ENCODE assay signal across 23 cellular contexts in the genomic region with DNA sequence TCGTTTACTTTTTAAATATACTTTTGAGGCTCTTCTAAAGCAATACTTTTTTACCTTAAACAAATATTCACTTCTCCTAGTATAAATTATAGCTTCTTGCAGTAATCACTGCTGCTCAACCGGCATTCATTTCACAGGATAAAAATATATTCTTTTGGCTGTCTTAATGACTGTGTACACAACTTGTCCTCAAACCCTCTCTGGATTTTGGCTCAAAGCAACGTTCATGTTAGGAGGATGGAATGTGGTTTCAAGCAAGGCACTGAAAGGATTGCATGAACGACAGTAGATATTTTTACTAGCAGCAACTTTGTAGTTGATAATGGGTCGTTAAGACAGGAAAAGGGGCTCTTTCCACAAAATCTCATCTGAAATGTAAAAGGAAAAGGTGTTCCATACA.
"Had no signal": no experiment of that assay in that cellular context is flagged by ENCODE, and none has a peak within 500 bp of the region (broad histone marks: within the 10 kb centered on the region; RNA-seq: fewer than 3 reads in every experiment).

No MANE protein-coding gene starts in this region.

- H3K36me3 ChIP-seq: breast epithelium, ovary, stomach, suprapubic skin had no signal

- H3K27ac ChIP-seq: breast epithelium, foreskin keratinocyte, ovary, suprapubic skin had no signal

- H3K27me3 ChIP-seq: breast epithelium, ovary, stomach, suprapubic skin had no signal

- ATAC-seq: activated CD8-positive, alpha-beta T cell treated with anti-CD3 and anti-CD28 coated beads for 36 hours; activated T-cell treated with anti-CD3 and anti-CD28 coated beads, Interleukin-2, amount 50 U/mL, for 4 hours; activated T-helper 17 cell treated with anti-CD3 and anti-CD28 coated beads, Interleukin-2, amount 50 U/mL, for 72 hours; foreskin keratinocyte; stimulated activated naive B cell treated with anti-CD40 and anti-IgM and Interleukin-4, amounts not matched to agents 10 μg/mL and 1 μg/mL and 100 μg/mL, for 72 hours; T-cell had no signal

- H3K9me3 ChIP-seq: ovary had no signal

- DNase-seq: activated B cell treated with CpG ODN at 0.5 μM for 24 hours; activated CD4-positive, alpha-beta T cell treated with anti-CD3 and anti-CD28 coated beads, Interleukin-2, amount 50 U/mL, for 1 hour; activated CD8-positive, alpha-beta T cell treated with anti-CD3 and anti-CD28 coated beads for 36 hours; activated gamma-delta T cell treated with Interleukin-2 at 50 U/mL for 16 hours; activated naive CD4-positive, alpha-beta T cell treated with anti-CD3 and anti-CD28 coated beads, Interleukin-2, amount 50 U/mL, for 16 hours; activated T-cell treated with anti-CD3 and anti-CD28 coated beads, Interleukin-2, amount 50 U/mL, for 4 hours; amniotic stem cell; effector CD8-positive, alpha-beta T cell; foreskin keratinocyte; mammary epithelial cell; naive B cell; nephron progenitor cell; ovary; retina; stimulated activated CD4-positive, alpha-beta T cell treated with anti-CD3 and anti-CD28 coated beads, Interleukin-15, amount 100 ng/mL, for 24 hours; stimulated activated CD4-positive, alpha-beta T cell treated with anti-CD3 and anti-CD28 coated beads, Interleukin-2, amount 100 ng/mL, for 24 hours; stimulated activated naive B cell treated with anti-CD40 and anti-IgM and Interleukin-4, amounts not matched to agents 10 μg/mL and 1 μg/mL and 100 μg/mL, for 72 hours; stomach; T-cell; trophoblast cell had no signal

- H3K4me1 ChIP-seq: breast epithelium, foreskin keratinocyte, suprapubic skin had no signal

- H3K4me3 ChIP-seq: breast epithelium, ovary, stomach, suprapubic skin had no signal
